ENCODE assay signal across 30 cellular contexts in genomic region chr10:32114500-32114899, GRCh38.
"Had no signal": no experiment of that assay in that cellular context is flagged by ENCODE, and none has a peak within 500 bp of the region (broad histone marks: within the 10 kb centered on the region; RNA-seq: fewer than 3 reads in every experiment).

No MANE protein-coding gene starts in this region.

- H3K27ac ChIP-seq: colonic mucosa, esophagus squamous epithelium, heart right ventricle, lower lobe of right lung, ovary, right lobe of liver, stomach, thyroid gland, vagina had no signal

- H3K4me3 ChIP-seq: colonic mucosa, esophagus squamous epithelium, heart right ventricle, lower lobe of right lung, ovary, right lobe of liver, smooth muscle cell, stomach, thyroid gland, vagina had no signal

- H3K27me3 ChIP-seq: colonic mucosa, esophagus squamous epithelium, heart right ventricle, ovary, right lobe of liver, stomach, thyroid gland, vagina had no signal

- ATAC-seq: heart right ventricle; left ventricle myocardium superior; lower lobe of right lung; natural killer cell; right lobe of liver; stimulated activated effector memory CD8-positive, alpha-beta T cell treated with anti-CD3 and anti-CD28 coated beads, Interleukin-12 subunit alpha, Interleukin-12 subunit beta, amount 100 ng/mL, for 72 hours had no signal

- H3K4me1 ChIP-seq: colonic mucosa, right lobe of liver, stomach, thyroid gland, vagina had no signal

- H3K9me3 ChIP-seq: colonic mucosa, esophagus squamous epithelium, lower lobe of right lung, ovary, right lobe of liver, stomach, thyroid gland, vagina had no signal

- H3K36me3 ChIP-seq: colonic mucosa, esophagus squamous epithelium, heart right ventricle, lower lobe of right lung, ovary, right lobe of liver, stomach, thyroid gland, vagina had no signal

- H3K4me2 ChIP-seq: smooth muscle cell had no signal

- DNase-seq: colonic mucosa; dermis blood vessel endothelial cell; effector memory CD4-positive, alpha-beta T cell; erythroblast; esophagus squamous epithelium; foreskin melanocyte; glutamatergic neuron; heart right ventricle; hippocampal formation; immature natural killer cell; islet precursor cell; kidney glomerular epithelial cell; left ventricle myocardium superior; lower lobe of right lung; natural killer cell; occipital lobe; ovary; posterior cingulate gyrus; retina; right lobe of liver; stimulated activated CD4-positive, alpha-beta T cell treated with anti-CD3 and anti-CD28 coated beads, Interleukin-12 subunit alpha, Interleukin-12 subunit beta, amount 100 ng/mL, for 4 hours; stimulated activated CD4-positive, alpha-beta T cell treated with anti-CD3 and anti-CD28 coated beads, Interleukin-1b, Interleukin-23, amount 100 ng/mL, for 48 hours; stimulated activated CD4-positive, alpha-beta T cell treated with anti-CD3 and anti-CD28 coated beads, Interleukin-4, amount 100 ng/mL, for 1 hour; stimulated activated naive CD4-positive, alpha-beta T cell treated with Interleukin-2 at 50 U/mL for 16 hours; stomach; thyroid gland; trophoblast cell had no signal
